Comparison of ENCODE assay signal across 10 cellular contexts in genomic region chr17:841313-841712, GRCh38.
"Had no signal": no experiment of that assay in that cellular context is flagged by ENCODE, and none has a peak within 500 bp of the region (broad histone marks: within the 10 kb centered on the region; RNA-seq: fewer than 3 reads in every experiment).

No MANE protein-coding gene starts in this region.

- H3K27me3 ChIP-seq: tibial artery had no signal

- H3K9me3 ChIP-seq: tibial artery had no signal

- FAIRE-seq: TTC549 had no signal

- ATAC-seq: left colon; natural killer cell treated with Interleukin-12 subunit alpha and Interleukin-12 subunit beta and Interleukin-15 and Interleukin-18, amount 100 ng/mL, for 72 hours had no signal

- H3K27ac ChIP-seq: brain microvascular endothelial cell, skin epidermis, tibial artery had no signal

- H3K36me3 ChIP-seq: brain microvascular endothelial cell, tibial artery had no signal

- H3K4me3 ChIP-seq: skin epidermis, tibial artery had no signal

- DNase-seq: activated B cell treated with CpG ODN at 0.5 μM for 24 hours; activated CD4-positive, alpha-beta T cell treated with anti-CD3 and anti-CD28 coated beads, Interleukin-2, amount 10 ng/mL, durations not matched to agents 24 days and 14 days; activated CD8-positive, alpha-beta memory T cell treated with anti-CD3 and anti-CD28 coated beads for 24 hours; brain microvascular endothelial cell; dermis blood vessel endothelial cell; left colon; tibial artery had no signal
